In genomic region chr17:81246679-81247338, GRCh38 we compare ENCODE assay signal across 2 cellular contexts.
TF ChIP-seq lines count a peak whose summit lies in the region.

No MANE protein-coding gene starts in this region.

TF ChIP-seq in A549, 52 proteins besides CTCF, POLR2A, EP300 and RAD21:
- TF ChIP-seq HOXA7 (CRISPR knock-in tag; IDR thresholded peaks at IDR 0.05) (no peak), NPAS2 (CRISPR knock-in tag; IDR thresholded peaks at IDR 0.05; ENCODE audit: borderline replicate concordance) (no peak), RFX5 (IDR thresholded peaks at IDR 0.05) (no peak), HOXB13 (CRISPR knock-in tag; IDR thresholded peaks at IDR 0.05; ENCODE audit: low read depth) (no peak), TFCP2L1 (CRISPR knock-in tag; IDR thresholded peaks at IDR 0.05) (no peak), BHLHE40 (IDR thresholded peaks at IDR 0.05; ENCODE audit: low read depth, low read length) (no peak), NFE2L2 (conservative IDR thresholded peaks at IDR 0.05; ENCODE audit: low read length) (no peak), ZSCAN20 (CRISPR knock-in tag; IDR thresholded peaks at IDR 0.05) (no peak), HEYL (CRISPR knock-in tag; IDR thresholded peaks at IDR 0.05) (no peak), GATA3 (IDR thresholded peaks at IDR 0.05; ENCODE audit: borderline replicate concordance) (no peak), POLR2AphosphoS2 (conservative IDR thresholded peaks at IDR 0.05; ENCODE audit: low read length) (no peak), ESRRA (IDR thresholded peaks at IDR 0.05; ENCODE audit: borderline replicate concordance, low read length) (no peak), JUNB (IDR thresholded peaks at IDR 0.05) (no peak)
- TF ChIP-seq, protein P1, sequence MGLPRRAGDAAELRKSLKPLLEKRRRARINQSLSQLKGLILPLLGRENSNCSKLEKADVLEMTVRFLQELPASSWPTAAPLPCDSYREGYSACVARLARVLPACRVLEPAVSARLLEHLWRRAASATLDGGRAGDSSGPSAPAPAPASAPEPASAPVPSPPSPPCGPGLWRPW (IDR thresholded peaks at IDR 0.05): no peak
- TF ChIP-seq, protein P2, sequence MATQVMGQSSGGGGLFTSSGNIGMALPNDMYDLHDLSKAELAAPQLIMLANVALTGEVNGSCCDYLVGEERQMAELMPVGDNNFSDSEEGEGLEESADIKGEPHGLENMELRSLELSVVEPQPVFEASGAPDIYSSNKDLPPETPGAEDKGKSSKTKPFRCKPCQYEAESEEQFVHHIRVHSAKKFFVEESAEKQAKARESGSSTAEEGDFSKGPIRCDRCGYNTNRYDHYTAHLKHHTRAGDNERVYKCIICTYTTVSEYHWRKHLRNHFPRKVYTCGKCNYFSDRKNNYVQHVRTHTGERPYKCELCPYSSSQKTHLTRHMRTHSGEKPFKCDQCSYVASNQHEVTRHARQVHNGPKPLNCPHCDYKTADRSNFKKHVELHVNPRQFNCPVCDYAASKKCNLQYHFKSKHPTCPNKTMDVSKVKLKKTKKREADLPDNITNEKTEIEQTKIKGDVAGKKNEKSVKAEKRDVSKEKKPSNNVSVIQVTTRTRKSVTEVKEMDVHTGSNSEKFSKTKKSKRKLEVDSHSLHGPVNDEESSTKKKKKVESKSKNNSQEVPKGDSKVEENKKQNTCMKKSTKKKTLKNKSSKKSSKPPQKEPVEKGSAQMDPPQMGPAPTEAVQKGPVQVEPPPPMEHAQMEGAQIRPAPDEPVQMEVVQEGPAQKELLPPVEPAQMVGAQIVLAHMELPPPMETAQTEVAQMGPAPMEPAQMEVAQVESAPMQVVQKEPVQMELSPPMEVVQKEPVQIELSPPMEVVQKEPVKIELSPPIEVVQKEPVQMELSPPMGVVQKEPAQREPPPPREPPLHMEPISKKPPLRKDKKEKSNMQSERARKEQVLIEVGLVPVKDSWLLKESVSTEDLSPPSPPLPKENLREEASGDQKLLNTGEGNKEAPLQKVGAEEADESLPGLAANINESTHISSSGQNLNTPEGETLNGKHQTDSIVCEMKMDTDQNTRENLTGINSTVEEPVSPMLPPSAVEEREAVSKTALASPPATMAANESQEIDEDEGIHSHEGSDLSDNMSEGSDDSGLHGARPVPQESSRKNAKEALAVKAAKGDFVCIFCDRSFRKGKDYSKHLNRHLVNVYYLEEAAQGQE (IDR thresholded peaks at IDR 0.05): no peak

TF ChIP-seq in HepG2, 621 proteins besides CTCF, POLR2A, EP300 and RAD21:
- no peak for TF ChIP-seq KLF15 (CRISPR knock-in tag; IDR thresholded peaks at IDR 0.05; ENCODE audit: borderline replicate concordance)
- TF ChIP-seq RNF219 (CRISPR knock-in tag; IDR thresholded peaks at IDR 0.05): no peak
- TF ChIP-seq MBD4 (IDR thresholded peaks at IDR 0.05; ENCODE audit: borderline replicate concordance, low read length): no peak
- TF ChIP-seq HNF4G (IDR thresholded peaks at IDR 0.05; ENCODE audit: borderline replicate concordance, low read depth, low read length): no peak
- TF ChIP-seq HNF4G (CRISPR knock-in tag; IDR thresholded peaks at IDR 0.05; ENCODE audit: borderline replicate concordance, low read depth): no peak
- TF ChIP-seq HNRNPL (IDR thresholded peaks at IDR 0.05; ENCODE audit: low read depth, low read length): no peak; the same call in 1 of the 2 replicates
- TF ChIP-seq AGO2 (optimal IDR thresholded peaks at IDR 0.05; ENCODE audit: low read depth, low read length): peak; percentile 65
- 0 out of 2 replicates have a peak, but pooled peaks have one; percentile 52 for TF ChIP-seq ZBTB38 (CRISPR knock-in tag; IDR thresholded peaks at IDR 0.05)
- TF ChIP-seq PAF1 (CRISPR knock-in tag; IDR thresholded peaks at IDR 0.05): peak; percentile 30; the same call in 1 of the 2 replicates
- TF ChIP-seq AGO1 (IDR thresholded peaks at IDR 0.05; ENCODE audit: low read depth, low read length, poor library complexity, severe bottlenecking): peak; percentile 60
- 0 out of 2 replicates have a peak, but pooled peaks have one; percentile 45 for TF ChIP-seq POLR2G (IDR thresholded peaks at IDR 0.05; ENCODE audit: low read depth, low read length)
- TF ChIP-seq ZNF558 (CRISPR knock-in tag; IDR thresholded peaks at IDR 0.05; ENCODE audit: borderline replicate concordance): no peak
- peak; percentile 14; the same call in 1 of the 2 replicates for TF ChIP-seq KDM2A (CRISPR knock-in tag; IDR thresholded peaks at IDR 0.05; ENCODE audit: borderline replicate concordance, low read depth)
- TF ChIP-seq GABPA (IDR thresholded peaks at IDR 0.05; ENCODE audit: low read depth, low read length): no peak
- TF ChIP-seq GABPA (CRISPR knock-in tag; IDR thresholded peaks at IDR 0.05; ENCODE audit: low read depth): no peak
- TF ChIP-seq YEATS4 (CRISPR knock-in tag; IDR thresholded peaks at IDR 0.05; ENCODE audit: borderline replicate concordance): no peak
- TF ChIP-seq, protein P3, sequence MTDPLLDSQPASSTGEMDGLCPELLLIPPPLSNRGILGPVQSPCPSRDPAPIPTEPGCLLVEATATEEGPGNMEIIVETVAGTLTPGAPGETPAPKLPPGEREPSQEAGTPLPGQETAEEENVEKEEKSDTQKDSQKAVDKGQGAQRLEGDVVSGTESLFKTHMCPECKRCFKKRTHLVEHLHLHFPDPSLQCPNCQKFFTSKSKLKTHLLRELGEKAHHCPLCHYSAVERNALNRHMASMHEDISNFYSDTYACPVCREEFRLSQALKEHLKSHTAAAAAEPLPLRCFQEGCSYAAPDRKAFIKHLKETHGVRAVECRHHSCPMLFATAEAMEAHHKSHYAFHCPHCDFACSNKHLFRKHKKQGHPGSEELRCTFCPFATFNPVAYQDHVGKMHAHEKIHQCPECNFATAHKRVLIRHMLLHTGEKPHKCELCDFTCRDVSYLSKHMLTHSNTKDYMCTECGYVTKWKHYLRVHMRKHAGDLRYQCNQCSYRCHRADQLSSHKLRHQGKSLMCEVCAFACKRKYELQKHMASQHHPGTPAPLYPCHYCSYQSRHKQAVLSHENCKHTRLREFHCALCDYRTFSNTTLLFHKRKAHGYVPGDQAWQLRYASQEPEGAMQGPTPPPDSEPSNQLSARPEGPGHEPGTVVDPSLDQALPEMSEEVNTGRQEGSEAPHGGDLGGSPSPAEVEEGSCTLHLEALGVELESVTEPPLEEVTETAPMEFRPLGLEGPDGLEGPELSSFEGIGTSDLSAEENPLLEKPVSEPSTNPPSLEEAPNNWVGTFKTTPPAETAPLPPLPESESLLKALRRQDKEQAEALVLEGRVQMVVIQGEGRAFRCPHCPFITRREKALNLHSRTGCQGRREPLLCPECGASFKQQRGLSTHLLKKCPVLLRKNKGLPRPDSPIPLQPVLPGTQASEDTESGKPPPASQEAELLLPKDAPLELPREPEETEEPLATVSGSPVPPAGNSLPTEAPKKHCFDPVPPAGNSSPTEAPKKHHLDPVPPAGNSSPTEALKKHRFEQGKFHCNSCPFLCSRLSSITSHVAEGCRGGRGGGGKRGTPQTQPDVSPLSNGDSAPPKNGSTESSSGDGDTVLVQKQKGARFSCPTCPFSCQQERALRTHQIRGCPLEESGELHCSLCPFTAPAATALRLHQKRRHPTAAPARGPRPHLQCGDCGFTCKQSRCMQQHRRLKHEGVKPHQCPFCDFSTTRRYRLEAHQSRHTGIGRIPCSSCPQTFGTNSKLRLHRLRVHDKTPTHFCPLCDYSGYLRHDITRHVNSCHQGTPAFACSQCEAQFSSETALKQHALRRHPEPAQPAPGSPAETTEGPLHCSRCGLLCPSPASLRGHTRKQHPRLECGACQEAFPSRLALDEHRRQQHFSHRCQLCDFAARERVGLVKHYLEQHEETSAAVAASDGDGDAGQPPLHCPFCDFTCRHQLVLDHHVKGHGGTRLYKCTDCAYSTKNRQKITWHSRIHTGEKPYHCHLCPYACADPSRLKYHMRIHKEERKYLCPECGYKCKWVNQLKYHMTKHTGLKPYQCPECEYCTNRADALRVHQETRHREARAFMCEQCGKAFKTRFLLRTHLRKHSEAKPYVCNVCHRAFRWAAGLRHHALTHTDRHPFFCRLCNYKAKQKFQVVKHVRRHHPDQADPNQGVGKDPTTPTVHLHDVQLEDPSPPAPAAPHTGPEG (CRISPR knock-in tag; IDR thresholded peaks at IDR 0.05): no peak
- TF ChIP-seq TBL1XR1 (IDR thresholded peaks at IDR 0.05; ENCODE audit: borderline replicate concordance, low read length, partially characterized antibody): no peak
- TF ChIP-seq EED (CRISPR knock-in tag; IDR thresholded peaks at IDR 0.05): no peak
- TF ChIP-seq JUND (CRISPR knock-in tag; IDR thresholded peaks at IDR 0.05): peak; percentile 42; the same call in 1 of the 2 replicates
- TF ChIP-seq ATAD3A (CRISPR knock-in tag; IDR thresholded peaks at IDR 0.05): no peak
- TF ChIP-seq NFRKB (IDR thresholded peaks at IDR 0.05): no peak
- no peak for TF ChIP-seq ZNF20 (CRISPR knock-in tag; IDR thresholded peaks at IDR 0.05)
- no peak for TF ChIP-seq NFIC (IDR thresholded peaks at IDR 0.05; ENCODE audit: low read length)
- no peak for TF ChIP-seq CSRNP2 (CRISPR knock-in tag; conservative IDR thresholded peaks at IDR 0.05; ENCODE audit: low read depth)
- TF ChIP-seq NONO (IDR thresholded peaks at IDR 0.05): no peak
- peak; percentile 46; the same call in 1 of the 2 replicates for TF ChIP-seq NONO (CRISPR knock-in tag; conservative IDR thresholded peaks at IDR 0.05)
- TF ChIP-seq AKAP8 (CRISPR knock-in tag; IDR thresholded peaks at IDR 0.05): peak; percentile 81; the same call in 1 of the 2 replicates
- no peak for TF ChIP-seq NR2C2 (CRISPR knock-in tag; IDR thresholded peaks at IDR 0.05; ENCODE audit: borderline replicate concordance)
- TF ChIP-seq THRA (CRISPR knock-in tag; IDR thresholded peaks at IDR 0.05; ENCODE audit: borderline replicate concordance): no peak
- TF ChIP-seq THAP8 (CRISPR knock-in tag; IDR thresholded peaks at IDR 0.05; ENCODE audit: borderline replicate concordance): no peak
- TF ChIP-seq SP5 (CRISPR knock-in tag; IDR thresholded peaks at IDR 0.05; ENCODE audit: borderline replicate concordance, low read depth): no peak
